ENCODE assay signal across 20 cellular contexts in the genomic region with DNA sequence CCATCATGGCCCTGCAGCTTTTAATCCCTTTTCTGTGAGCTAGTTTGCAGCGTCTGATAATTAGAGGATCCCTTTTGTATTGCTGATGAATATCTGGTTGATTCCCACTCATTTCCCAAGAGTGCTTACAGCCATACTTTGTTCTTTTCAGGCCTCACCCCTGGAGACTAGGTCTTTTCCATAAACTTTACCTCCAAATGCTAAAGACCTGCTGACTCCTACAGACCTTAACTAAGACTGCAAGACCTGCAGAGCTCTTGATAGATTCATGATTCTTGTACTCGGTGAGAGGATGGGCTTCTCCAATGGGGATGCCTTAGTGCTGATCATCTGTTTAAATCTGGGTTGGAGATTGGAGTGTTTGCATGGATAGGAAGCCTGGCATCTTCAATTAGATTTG. TPM values are rescaled to one million over a fixed set of nuclear protein-coding genes. Genes with fewer than 3 reads are reported as not detected.
DNase-seq lines count a peak whose midpoint lies in the region; FAIRE-seq and TF ChIP-seq lines count a peak whose summit lies in the region.
"Had no signal": no experiment of that assay in that cellular context is flagged by ENCODE, and none has a peak within 500 bp of the region (broad histone marks: within the 10 kb centered on the region; RNA-seq: fewer than 3 reads in every experiment).

No MANE protein-coding gene starts in this region.

- no peak for TF ChIP-seq EP300 in H1 (IDR thresholded peaks at IDR 0.05; ENCODE audit: borderline replicate concordance in 1 of 2, low read depth in 2 of 2, low read length in 2 of 2)

- no peak overlapping the region for H3K23ac ChIP-seq in H1 (ENCODE audit: insufficient read length)

- H3K4me3 ChIP-seq in H7 (ENCODE audit: insufficient read depth, low read depth, low read length) (no peak overlapping the region), H1 (ENCODE audit: extremely low read depth in 1 of 4, insufficient read depth in 2 of 4, low read depth in 3 of 4, low read length in 4 of 4) (no peak overlapping the region), Karpas-422 (ENCODE audit: low read length) (no peak overlapping the region)
- H3K4me3 ChIP-seq: GM12878 had no signal

- no peak; a peak in 1 of 4 replicates for TF ChIP-seq CTCF in H1 (IDR thresholded peaks at IDR 0.05; ENCODE audit: control extremely low read depth in 1 of 3, insufficient read depth in 1 of 3, low read depth in 1 of 3, low read length in 3 of 3)

- H3K4me2 ChIP-seq in H1 (ENCODE audit: insufficient read depth in 1 of 2, low read depth in 2 of 2, low read length in 2 of 2) (no peak overlapping the region), Karpas-422 (ENCODE audit: low read depth, low read length, poor library complexity, severe bottlenecking) (no peak overlapping the region)

- H4K5ac ChIP-seq in H1 (ENCODE audit: insufficient read length, low read depth, low read length): no peak overlapping the region

- no peak overlapping the region for H4K91ac ChIP-seq in H1 (replicated peaks; ENCODE audit: insufficient read length, low read length)

- H3K4ac ChIP-seq in H1 (replicated peaks; ENCODE audit: insufficient read length, low read depth, low read length): no peak overlapping the region

- H4K8ac ChIP-seq in H1 (ENCODE audit: extremely low read depth, insufficient read depth, low read length): no peak overlapping the region

- DNase-seq in H7: peak; percentile 1
- no peak for DNase-seq in H1 (ENCODE audit: low read depth in 1 of 2, low spot score in 2 of 2)
- DNase-seq in iPS-NIHi7 (ENCODE audit: extremely low spot score): peak; percentile 17
- DNase-seq in Karpas-422: no peak
- DNase-seq in LoVo (ENCODE audit: low spot score): no peak
- DNase-seq in GM03348 (ENCODE audit: low spot score): no peak
- DNase-seq: C1 segment of cervical spinal cord; Calu3; CD4-positive, alpha-beta memory T cell; COR-L47; DMS53; DMS79 treated with DMSO at 0.1 percent for 48 hours; GOT3; H9 had no signal

- no peak overlapping the region for H3K56ac ChIP-seq in H1 (replicated peaks; ENCODE audit: insufficient read length, low read depth, low read length)

- peak; percentile 47 to 57 for TF ChIP-seq RAD21 in H1 (IDR thresholded peaks at IDR 0.05 in 1 of 2, conservative IDR thresholded peaks at IDR 0.05 in 1 of 2; ENCODE audit: low read depth in 2 of 2, low read length in 2 of 2)

- no peaks in the 10 kb centered on the region for H3K23me2 ChIP-seq in H1 (ENCODE audit: low read depth, low read length)

- no peak overlapping the region for H3K9ac ChIP-seq in H1 (replicated peaks in 1 of 4; ENCODE audit: extremely low read depth in 1 of 4, low read depth in 3 of 4, low read length in 3 of 4)
- H3K9ac ChIP-seq in Karpas-422 (ENCODE audit: low read length): no peak overlapping the region

- H3K4me1 ChIP-seq in H1 (replicated peaks in 1 of 4; ENCODE audit: control insufficient read depth in 3 of 4, insufficient read depth in 4 of 4, low read length in 3 of 4) (peaks cover 0 to 3% (median 1%) of the 10 kb centered on the region in 4 experiments; a peak in 5 of 7 replicates), Karpas-422 (ENCODE audit: low read length) (peaks cover 5% of the 10 kb centered on the region)

- H3K79me1 ChIP-seq in H1 (ENCODE audit: low read depth, low read length): no peaks in the 10 kb centered on the region

- no peaks in the 10 kb centered on the region; the same call in 1 of the 2 replicates for H3K36me3 ChIP-seq in H7 (replicated peaks; ENCODE audit: control insufficient read depth, insufficient read depth, low read length)
- no peaks in the 10 kb centered on the region for H3K36me3 ChIP-seq in H1 (ENCODE audit: control insufficient read depth in 2 of 4, insufficient read depth in 4 of 4, low read length in 3 of 4)
- no peaks in the 10 kb centered on the region for H3K36me3 ChIP-seq in Karpas-422 (ENCODE audit: insufficient read depth, low read length)

- POLR2A ChIA-PET in H1 (lab: Charles Lee; ENCODE audit: partially characterized antibody): no interaction called here

- CTCF ChIA-PET in H1 (lab: Charles Lee; ENCODE audit: partially characterized antibody): interaction anchor here (0.6 to 2.6 kb wide), 21 partner anchors 16 to 132 kb away, joined by 3 to 15 read pairs (median 4); no protein-coding TSS in a partner anchor

- no peaks in the 10 kb centered on the region for H3K79me2 ChIP-seq in H1 (ENCODE audit: control insufficient read depth in 1 of 2, insufficient read depth in 2 of 2, low read length in 2 of 2)
- H3K79me2 ChIP-seq in Karpas-422 (ENCODE audit: low read length): no peaks in the 10 kb centered on the region

- no peaks in the 10 kb centered on the region for H3K27me3 ChIP-seq in H7 (ENCODE audit: control insufficient read depth, insufficient read depth, low read length)
- H3K27me3 ChIP-seq in H1 (replicated peaks in 1 of 4; ENCODE audit: control insufficient read depth in 3 of 4, extremely low read depth in 1 of 4, insufficient read depth in 3 of 4, low read length in 3 of 4): no peaks in the 10 kb centered on the region
- H3K27me3 ChIP-seq in Karpas-422 (ENCODE audit: low read length): no peaks in the 10 kb centered on the region

- H3K27ac ChIP-seq in H1 (ENCODE audit: low read depth, low read length) (no peak overlapping the region), Karpas-422 (ENCODE audit: low read length) (no peak overlapping the region)

- H2BK20ac ChIP-seq in H1 (ENCODE audit: low read length): no peak overlapping the region

- peak; percentile 42 for FAIRE-seq in H1 (lab: Jason Lieb, UNC)
- FAIRE-seq: G401.6, GM12878 had no signal

- no peak overlapping the region for H2AK5ac ChIP-seq in H1 (ENCODE audit: low read depth, low read length)

- H4K20me1 ChIP-seq in H1 (replicated peaks in 1 of 2; ENCODE audit: control insufficient read depth in 1 of 2, insufficient read depth in 2 of 2, low read length in 2 of 2) (no peaks in the 10 kb centered on the region), Karpas-422 (ENCODE audit: insufficient read depth, low read depth, low read length) (no peaks in the 10 kb centered on the region)

- H3K9me3 ChIP-seq in H1 (ENCODE audit: insufficient read depth in 2 of 2, low read depth in 1 of 2, low read length in 1 of 2): peaks cover 4 to 14% of the 10 kb centered on the region in 2 experiments
- H3K9me3 ChIP-seq in Karpas-422 (ENCODE audit: low read length): no peaks in the 10 kb centered on the region

- no peak overlapping the region for H3K14ac ChIP-seq in H1 (ENCODE audit: insufficient read length)

- no peak overlapping the region for H3K18ac ChIP-seq in H1 (ENCODE audit: extremely low read depth, low read length)

- H2BK12ac ChIP-seq in H1 (ENCODE audit: low read depth, low read length): no peak overlapping the region

- H2BK120ac ChIP-seq in H1 (replicated peaks; ENCODE audit: low read depth, low read length): no peak overlapping the region

- no peak overlapping the region for H2AFZ ChIP-seq in H1 (ENCODE audit: low read length)
- H2AFZ ChIP-seq in Karpas-422 (ENCODE audit: low read length): no peak overlapping the region

- no peak for TF ChIP-seq POLR2A in H1 (IDR thresholded peaks at IDR 0.05; ENCODE audit: control extremely low read depth in 1 of 2, low read depth in 2 of 2, low read length in 2 of 2)

- H2BK5ac ChIP-seq in H1 (ENCODE audit: low read depth, low read length): no peak overlapping the region

- no peak overlapping the region; the same call in 1 of the 2 replicates for H2BK15ac ChIP-seq in H1 (ENCODE audit: low read length)

- H3K9me2 ChIP-seq in Karpas-422 (replicated peaks; ENCODE audit: insufficient read depth, low read length): no peaks in the 10 kb centered on the region

- WGBS in H1 (ENCODE audit: extremely low coverage in 1 of 2, insufficient coverage in 1 of 2, insufficient read length in 1 of 2, insufficient replicate concordance in 2 of 2, low coverage in 1 of 2, low lambda C conversion rate in 2 of 2, missing lambda C conversion rate in 1 of 2), 2 experiments: 80% methylated on average over 2 of the region's 2 CpGs; no CpG with 5 or more reads in 1 of the 2 experiments

TF ChIP-seq in H1, 55 proteins besides CTCF, POLR2A, EP300 and RAD21:
- TF ChIP-seq CHD2 (IDR thresholded peaks at IDR 0.05; ENCODE audit: low read length): no peak
- TF ChIP-seq RNF2 (IDR thresholded peaks at IDR 0.05; ENCODE audit: borderline replicate concordance, low read depth, low read length, missing control alignments, poor library complexity, severe bottlenecking): no peak

RNA-seq across cellular contexts. Expression of a gene that starts 33.1 kb away (rescaled TPM):
- total RNA-seq in H7 (2014; rRNA removed; shearing (Covaris generic)): not detected in 2 replicates
- total RNA-seq in H1 (2021; fragmentation: NEBNext Ultra II Directional; extraction: Animal tissue kit (Norgen Biotek cat#: 25700)): 0.15 and 0.22 TPM in 2 replicates
- polyA plus RNA-seq in H1 (2011; rRNA removed): 1.1 and 1.5 TPM in 2 replicates
- polyA plus RNA-seq in H1 (2011; cell fraction: cytosol; rRNA removed): 1.1 TPM
- 0.78 TPM for polyA plus RNA-seq in H1 (2011; cell fraction: nucleus; rRNA removed)
- polyA plus RNA-seq in H1 (2012, experiment 1 of 2): 0.20 to 0.56 TPM (median 0.44 TPM) in 4 replicates
- not detected for polyA plus RNA-seq in H1 (2012, experiment 2 of 2)
- 0.32 TPM for polyA plus RNA-seq in H1 (2013, experiment 1 of 2)
- polyA plus RNA-seq in H1 (2013, experiment 2 of 2): 0.35 TPM
- polyA minus RNA-seq in H1 (2011; rRNA and poly(A)+ RNA removed): 0.88 and 1.1 TPM in 2 replicates
- not detected for polyA minus RNA-seq in H1 (2011; cell fraction: cytosol; rRNA and poly(A)+ RNA removed)
- 2.5 TPM for polyA minus RNA-seq in H1 (2011; cell fraction: nucleus; rRNA and poly(A)+ RNA removed)
- not detected in 2 replicates for total RNA-seq in Karpas-422 (2014; rRNA removed; shearing (Covaris generic); ENCODE audit: low replicate concordance)
- total RNA-seq: A172; A673; Calu3; CD4-positive, alpha-beta memory T cell; Daoy; GM12878 had no signal
- polyA plus RNA-seq: BJ; CD4-positive, alpha-beta memory T cell; GM12878 had no signal

Comparison
In these comparisons a context has a peak if more than half of its experiments do, and no peak if none do; other contexts are left out.
1. DNase-seq: peak in H7 (single experiment) and iPS-NIHi7 (single experiment); none in H1 (0 of 2), Karpas-422 (single experiment), LoVo (single experiment) and GM03348 (single experiment).